Comparison of ENCODE assay signal across 20 cellular contexts in the genomic region with DNA sequence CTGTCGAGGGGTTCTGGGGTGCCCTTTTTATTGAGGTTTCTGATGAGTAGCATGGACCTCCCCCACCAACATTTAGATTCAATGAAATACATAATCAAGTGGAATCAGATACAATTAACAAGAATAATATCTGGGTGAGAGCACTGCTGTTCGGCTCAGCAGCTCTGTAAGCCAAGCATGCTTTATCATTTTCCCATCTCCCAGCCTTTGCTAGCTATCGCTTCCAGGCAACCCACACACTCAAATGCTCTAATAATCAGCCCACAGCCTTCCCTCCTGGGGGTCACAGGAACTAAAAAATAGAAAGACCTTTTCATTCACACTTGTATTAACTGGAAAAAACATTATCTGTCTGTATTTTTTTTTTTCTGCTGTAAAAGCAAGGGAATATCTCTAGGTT. TPM values are rescaled to one million over a fixed set of nuclear protein-coding genes. Genes with fewer than 3 reads are reported as not detected.
DNase-seq lines count a peak whose midpoint lies in the region; FAIRE-seq and TF ChIP-seq lines count a peak whose summit lies in the region.
"Had no signal": no experiment of that assay in that cellular context is flagged by ENCODE, and none has a peak within 500 bp of the region (broad histone marks: within the 10 kb centered on the region; RNA-seq: fewer than 3 reads in every experiment).

No MANE protein-coding gene starts in this region.

- H3K27me3 Mint-ChIP-seq in type B pancreatic cell = peaks cover 58% of the 10 kb centered on the region

- no peak for TF ChIP-seq CTCF in type B pancreatic cell (conservative IDR thresholded peaks at IDR 0.05)

- H3K4me3 Mint-ChIP-seq in type B pancreatic cell = peak overlapping the region; percentile 10
- H3K4me3 Mint-ChIP-seq: B cell; CD4-positive, alpha-beta T cell had no signal

- H3K4me1 Mint-ChIP-seq in type B pancreatic cell (ENCODE audit: unreplicated experiment) = no peaks in the 10 kb centered on the region
- H3K4me1 Mint-ChIP-seq: B cell had no signal

- no peaks in the 10 kb centered on the region for H3K36me3 Mint-ChIP-seq in type B pancreatic cell

- DNase-seq in NCI-H2171 treated with DMSO at 0.1 percent for 48 hours (lab: John Stamatoyannopoulos, UW) (peak; percentile 49), NCI-H2171 (lab: John Stamatoyannopoulos, UW) (no peak), DMS 273 treated with DMSO at 0.1 percent for 48 hours (lab: John Stamatoyannopoulos, UW) (peak; percentile 58), globus pallidus (ENCODE audit: low spot score) (peak; percentile 16), type B pancreatic cell (ENCODE audit: extremely low spot score, unreplicated experiment) (no peak), GM19239 (ENCODE audit: insufficient read length, low spot score) (no peak)
- DNase-seq in central memory CD4-positive, alpha-beta T cell = no peak
- DNase-seq: ACHN; C1 segment of cervical spinal cord; Calu3; CD4-positive, alpha-beta T cell; DMS153; DMS79 treated with DMSO at 0.1 percent for 48 hours; EL had no signal

- H3K27ac Mint-ChIP-seq in type B pancreatic cell = no peak overlapping the region
- H3K27ac Mint-ChIP-seq: B cell; CD4-positive, alpha-beta T cell had no signal

- no peaks in the 10 kb centered on the region for H3K9me3 Mint-ChIP-seq in type B pancreatic cell

- FAIRE-seq in GM19239 (lab: Jason Lieb, UNC) = no peak
- FAIRE-seq: G401.6, GM12891, H1 had no signal

RNA-seq across cellular contexts. Expression of a gene that starts 8.9 kb away (rescaled TPM):
- 3.2 and 6.2 TPM in 2 replicates for total RNA-seq in type B pancreatic cell (ENCODE audit: low replicate concordance)
- total RNA-seq: A172; B cell; Calu3; CD4-positive, alpha-beta T cell; HT1080 had no signal

Comparison
In these comparisons a context has a peak if more than half of its experiments do, and no peak if none do; other contexts are left out.
1. DNase-seq: peak in NCI-H2171 treated with DMSO at 0.1 percent for 48 hours (single experiment), DMS 273 treated with DMSO at 0.1 percent for 48 hours (single experiment) and globus pallidus (single experiment); none in NCI-H2171 (single experiment), type B pancreatic cell (single experiment), GM19239 (single experiment) and central memory CD4-positive, alpha-beta T cell (single experiment).